10 cellular contexts compared by ENCODE assay signal in genomic region chr6:166045173-166045957, GRCh38.
"Had no signal": no experiment of that assay in that cellular context is flagged by ENCODE, and none has a peak within 500 bp of the region (broad histone marks: within the 10 kb centered on the region; RNA-seq: fewer than 3 reads in every experiment).

No MANE protein-coding gene starts in this region.

- H3K36me3 ChIP-seq: prostate gland, stomach, upper lobe of right lung had no signal

- H3K4me1 Mint-ChIP-seq: activated B cell treated with CpG ODN at 0.5 μM for 24 hours; activated naive CD8-positive, alpha-beta T cell treated with anti-CD3 and anti-CD28 coated beads for 36 hours had no signal

- H3K36me3 Mint-ChIP-seq: activated naive CD8-positive, alpha-beta T cell treated with anti-CD3 and anti-CD28 coated beads for 36 hours had no signal

- H3K9me3 Mint-ChIP-seq: activated B cell treated with CpG ODN at 0.5 μM for 24 hours; activated naive CD8-positive, alpha-beta T cell treated with anti-CD3 and anti-CD28 coated beads for 36 hours; activated T-helper 1 cell treated with anti-CD3 and anti-CD28 coated beads, Interleukin-12 subunit alpha, Interleukin-12 subunit beta, Interleukin-2, Interleukin-4 antibody, amounts not matched to agents 30 ng/mL and 10 ng/mL and 1 ng/mL, durations not matched to agents 14 hours and 24 hours and 36 hours; effector memory CD8-positive, alpha-beta T cell; T-helper 2 cell treated with Interferon-gamma antibody and Interleukin-4, amounts not matched to agents 5 μg/mL and 100 μg/mL, for 36 hours had no signal

- H3K27ac ChIP-seq: prostate gland, stomach, testis, upper lobe of right lung had no signal

- H3K4me1 ChIP-seq: prostate gland, testis, upper lobe of right lung had no signal

- DNase-seq: activated B cell treated with CpG ODN at 0.5 μM for 24 hours; activated naive CD8-positive, alpha-beta T cell treated with anti-CD3 and anti-CD28 coated beads for 36 hours; effector memory CD8-positive, alpha-beta T cell; right cardiac atrium; stomach; testis; upper lobe of right lung had no signal

- H3K27ac Mint-ChIP-seq: activated B cell treated with CpG ODN at 0.5 μM for 24 hours; activated naive CD8-positive, alpha-beta T cell treated with anti-CD3 and anti-CD28 coated beads for 36 hours; activated T-helper 1 cell treated with anti-CD3 and anti-CD28 coated beads, Interleukin-12 subunit alpha, Interleukin-12 subunit beta, Interleukin-2, Interleukin-4 antibody, amounts not matched to agents 30 ng/mL and 10 ng/mL and 1 ng/mL, durations not matched to agents 14 hours and 24 hours and 36 hours; effector memory CD8-positive, alpha-beta T cell; T-helper 2 cell treated with Interferon-gamma antibody and Interleukin-4, amounts not matched to agents 5 μg/mL and 100 μg/mL, for 36 hours had no signal

- H3K9me3 ChIP-seq: prostate gland, stomach, testis, upper lobe of right lung had no signal

- ATAC-seq: effector memory CD8-positive, alpha-beta T cell; right cardiac atrium; upper lobe of right lung had no signal

- H3K27me3 ChIP-seq: stomach, testis, upper lobe of right lung had no signal

- H3K4me3 ChIP-seq: prostate gland, stomach, testis, upper lobe of right lung had no signal

- H3K4me3 Mint-ChIP-seq: activated B cell treated with CpG ODN at 0.5 μM for 24 hours; activated naive CD8-positive, alpha-beta T cell treated with anti-CD3 and anti-CD28 coated beads for 36 hours; activated T-helper 1 cell treated with anti-CD3 and anti-CD28 coated beads, Interleukin-12 subunit alpha, Interleukin-12 subunit beta, Interleukin-2, Interleukin-4 antibody, amounts not matched to agents 30 ng/mL and 10 ng/mL and 1 ng/mL, durations not matched to agents 14 hours and 24 hours and 36 hours; effector memory CD8-positive, alpha-beta T cell; T-helper 2 cell treated with Interferon-gamma antibody and Interleukin-4, amounts not matched to agents 5 μg/mL and 100 μg/mL, for 36 hours had no signal
